22 cellular contexts compared by ENCODE assay signal in genomic region chrX:111013778-111014455, GRCh38.
"Had no signal": no experiment of that assay in that cellular context is flagged by ENCODE, and none has a peak within 500 bp of the region (broad histone marks: within the 10 kb centered on the region; RNA-seq: fewer than 3 reads in every experiment).

No MANE protein-coding gene starts in this region.

- DNase-seq: colonic mucosa; effector memory CD4-positive, alpha-beta T cell; gastrocnemius medialis; head of caudate nucleus; left cardiac atrium; left ventricle myocardium inferior; lower lobe of right lung; natural killer cell; sigmoid colon; stimulated activated CD4-positive, alpha-beta T cell treated with anti-CD3 and anti-CD28 coated beads, Interleukin-2, amount 100 ng/mL, for 24 hours; stimulated activated CD4-positive, alpha-beta T cell treated with anti-CD3 and anti-CD28 coated beads, Interleukin-4, amount 100 ng/mL, for 24 hours; stimulated activated naive CD4-positive, alpha-beta T cell treated with Interleukin-2 at 50 U/mL for 16 hours; substantia nigra; testis; tibial artery; upper lobe of left lung; uterus had no signal

- H3K9me3 ChIP-seq: colonic mucosa, gastrocnemius medialis, left ventricle myocardium inferior, lower lobe of right lung, prostate gland, right atrium auricular region, sigmoid colon, testis, upper lobe of left lung, uterus had no signal

- H3K79me2 ChIP-seq: parathyroid adenoma had no signal

- FAIRE-seq: endometrium had no signal

- H3K27me3 ChIP-seq: colonic mucosa, right atrium auricular region, testis, tibial artery, upper lobe of left lung, uterus had no signal

- H3K36me3 ChIP-seq: colonic mucosa, gastrocnemius medialis, left ventricle myocardium inferior, lower lobe of right lung, prostate gland, right atrium auricular region, sigmoid colon, tibial artery, upper lobe of left lung, uterus had no signal

- H3K4me3 ChIP-seq: colonic mucosa, gastrocnemius medialis, left ventricle myocardium inferior, lower lobe of right lung, prostate gland, right atrium auricular region, sigmoid colon, testis, tibial artery, upper lobe of left lung, uterus had no signal

- H2AFZ ChIP-seq: parathyroid adenoma had no signal

- H3K9ac ChIP-seq: parathyroid adenoma had no signal

- H3K4me1 ChIP-seq: colonic mucosa, gastrocnemius medialis, left ventricle myocardium inferior, lower lobe of right lung, parathyroid adenoma, prostate gland, right atrium auricular region, sigmoid colon, testis, tibial artery, upper lobe of left lung, uterus had no signal

- H3K27ac ChIP-seq: colonic mucosa, gastrocnemius medialis, left ventricle myocardium inferior, lower lobe of right lung, parathyroid adenoma, prostate gland, right atrium auricular region, sigmoid colon, testis, tibial artery, upper lobe of left lung, uterus had no signal

- ATAC-seq: gastrocnemius medialis; left cardiac atrium; lower lobe of right lung; natural killer cell; stimulated activated effector memory CD8-positive, alpha-beta T cell treated with anti-CD3 and anti-CD28 coated beads, Interleukin-12 subunit alpha, Interleukin-12 subunit beta, amount 100 ng/mL, for 72 hours had no signal
